In genomic region chr18:55821219-55821618, GRCh38 we compare ENCODE assay signal across 18 cellular contexts.
A peak's percentile ranks its signal among the peaks of the same experiment; 100 is the strongest.
DNase-seq lines count a peak whose midpoint lies in the region; TF ChIP-seq lines count a peak whose summit lies in the region.
"Had no signal": no experiment of that assay in that cellular context is flagged by ENCODE, and none has a peak within 500 bp of the region (broad histone marks: within the 10 kb centered on the region; RNA-seq: fewer than 3 reads in every experiment).

No MANE protein-coding gene starts in this region.

- intact Hi-C loops in esophagus squamous epithelium (cut with DNase I) = no loop called here

- H2AFZ ChIP-seq in ACC112 (ENCODE audit: low read length, unreplicated experiment) = peak overlapping the region; percentile 26
- H2AFZ ChIP-seq: neural progenitor cell had no signal

- H3K4me3 ChIP-seq in ACC112 (ENCODE audit: low read depth, low read length) = no peak overlapping the region
- H3K4me3 ChIP-seq in esophagus squamous epithelium = no peak overlapping the region
- H3K4me3 ChIP-seq: lower lobe of right lung, neural progenitor cell, skin epidermis had no signal

- H3K27ac ChIP-seq in ACC112 (ENCODE audit: low read depth, low read length) = no peak overlapping the region
- no peak overlapping the region for H3K27ac ChIP-seq in esophagus squamous epithelium
- H3K27ac ChIP-seq: KMS-11, lower lobe of right lung, neural progenitor cell, skin epidermis had no signal

- WGBS in esophagus squamous epithelium, 2 donors = 51 to 55% methylated on average over 2 of the region's 2 CpGs

- H3K4me1 ChIP-seq in ACC112 (ENCODE audit: control insufficient read depth, insufficient read depth, low read length, unreplicated experiment) (peaks cover 10% of the 10 kb centered on the region), esophagus squamous epithelium (peaks cover 0 to 6% (median 0%) of the 10 kb centered on the region in 3 donors)
- H3K4me1 ChIP-seq: lower lobe of right lung, neural progenitor cell had no signal

- no peaks in the 10 kb centered on the region for H3K27me3 ChIP-seq in ACC112 (ENCODE audit: insufficient read depth, low read length)
- H3K27me3 ChIP-seq in esophagus squamous epithelium = no peaks in the 10 kb centered on the region
- H3K27me3 ChIP-seq: neural progenitor cell had no signal

- no peaks in the 10 kb centered on the region for H3K79me2 ChIP-seq in ACC112 (ENCODE audit: control insufficient read depth, insufficient read depth, low read length, unreplicated experiment)

- H3K36me3 ChIP-seq in ACC112 (ENCODE audit: insufficient read depth, low read length) = no peaks in the 10 kb centered on the region
- H3K36me3 ChIP-seq in esophagus squamous epithelium = no peaks in the 10 kb centered on the region
- H3K36me3 ChIP-seq: lower lobe of right lung, neural progenitor cell had no signal

- no peaks in the 10 kb centered on the region for H3K9me3 ChIP-seq in esophagus squamous epithelium
- H3K9me3 ChIP-seq: Caco-2, lower lobe of right lung had no signal

- no peak for TF ChIP-seq POLR2A in esophagus squamous epithelium (IDR thresholded peaks at IDR 0.05)

- DNase-seq in M059J (ENCODE audit: low read depth) = peak; percentile 71
- peak; percentile 19 for DNase-seq in dedifferentiated amniotic fluid mesenchymal stem cell (ENCODE audit: extremely low spot score)
- peak; percentile 87 for DNase-seq in kidney tubule cell (ENCODE audit: low spot score)
- no peak for DNase-seq in GM10266 (ENCODE audit: extremely low spot score)
- DNase-seq in esophagus squamous epithelium (lab: John Stamatoyannopoulos, UW) = no peak
- DNase-seq in DMS53 (lab: John Stamatoyannopoulos, UW) = no peak
- no peak for DNase-seq in stimulated activated CD4-positive, alpha-beta T cell treated with anti-CD3 and anti-CD28 coated beads, Interleukin-2, amount 100 ng/mL, for 24 hours
- DNase-seq: activated naive CD4-positive, alpha-beta T cell treated with anti-CD3 and anti-CD28 coated beads, Interleukin-2, amount 10 ng/mL, durations not matched to agents 7 days and 5 days; Caco-2; central memory CD4-positive, alpha-beta T cell; lower lobe of right lung; NCI-H1436 treated with DMSO at 0.1 percent for 48 hours; NCI-H524 treated with DMSO at 0.1 percent for 48 hours; stimulated activated naive CD4-positive, alpha-beta T cell treated with Interleukin-2 at 50 U/mL for 16 hours had no signal

- TF ChIP-seq CTCF in GM10266 (IDR thresholded peaks at IDR 0.05; ENCODE audit: control insufficient read depth, insufficient read depth, low read depth, missing control alignments) = no peak
- no peak for TF ChIP-seq CTCF in esophagus squamous epithelium (IDR thresholded peaks at IDR 0.05)

Comparison
In these comparisons a context has a peak if more than half of its experiments do, and no peak if none do; other contexts are left out.
1. DNase-seq: peak in M059J (single experiment), dedifferentiated amniotic fluid mesenchymal stem cell (single experiment) and kidney tubule cell (single experiment); none in GM10266 (single experiment), esophagus squamous epithelium (single experiment), DMS53 (single experiment) and stimulated activated CD4-positive, alpha-beta T cell treated with anti-CD3 and anti-CD28 coated beads, Interleukin-2, amount 100 ng/mL, for 24 hours (0 of 2).